14 cellular contexts compared by ENCODE assay signal in genomic region chr22:46753360-46753759, GRCh38. TPM values are rescaled to one million over a fixed set of nuclear protein-coding genes. Genes with fewer than 3 reads are reported as not detected.
DNase-seq lines count a peak whose midpoint lies in the region; ATAC-seq, FAIRE-seq and TF ChIP-seq lines count a peak whose summit lies in the region.
"Had no signal": no experiment of that assay in that cellular context is flagged by ENCODE, and none has a peak within 500 bp of the region (broad histone marks: within the 10 kb centered on the region; RNA-seq: fewer than 3 reads in every experiment).

No MANE protein-coding gene starts in this region.

- H3K79me2 ChIP-seq in GM23248 (ENCODE audit: insufficient read depth) (no peaks in the 10 kb centered on the region), HepG2 (ENCODE audit: insufficient read depth, low read length) (no peaks in the 10 kb centered on the region)

- H3K36me3 ChIP-seq in GM23248 (ENCODE audit: low read depth) (no peaks in the 10 kb centered on the region), brain microvascular endothelial cell (replicated peaks) (no peaks in the 10 kb centered on the region), HepG2 (replicated peaks in 1 of 2; ENCODE audit: control insufficient read depth in 1 of 2, insufficient read depth in 2 of 2, low read length in 2 of 2) (no peaks in the 10 kb centered on the region), spleen (no peaks in the 10 kb centered on the region), Caco-2 (ENCODE audit: control insufficient read depth, insufficient read depth, low read length) (no peaks in the 10 kb centered on the region)

- no peak for TF ChIP-seq RAD21 in HepG2 (CRISPR knock-in tag; IDR thresholded peaks at IDR 0.05)

- no peak for ATAC-seq in HepG2

- H3K9me2 ChIP-seq in GM23248 (ENCODE audit: insufficient read depth), result no peaks in the 10 kb centered on the region

- WGBS in GM23248 (ENCODE audit: low coverage in 1 of 2, low lambda C conversion rate in 2 of 2, missing lambda C conversion rate in 2 of 2), 2 experiments, result 94 to 95% methylated on average over 8 of the region's 8 CpGs
- WGBS in HepG2 (ENCODE audit: low lambda C conversion rate), result 96% methylated on average over 7 of the region's 8 CpGs
- 86 to 93% (median 89%) methylated on average over 8 of the region's 8 CpGs for WGBS in spleen, 5 donors

- H3K9me3 ChIP-seq in GM23248 (ENCODE audit: low read depth) (no peaks in the 10 kb centered on the region), HepG2 (ENCODE audit: low read length) (peaks cover 8% of the 10 kb centered on the region), spleen (peaks cover 0 to 15% (median 13%) of the 10 kb centered on the region in 8 donors), Caco-2 (0 out of 2 replicates have a peak, but pooled peaks cover 8% of the 10 kb centered on the region)

- H2AFZ ChIP-seq in GM23248, result no peak overlapping the region
- no peak overlapping the region for H2AFZ ChIP-seq in HepG2 (ENCODE audit: low read length)

- no peak overlapping the region for H3K4me3 Mint-ChIP-seq in Caco-2 (ENCODE audit: unreplicated experiment)
- H3K4me3 Mint-ChIP-seq: activated T-cell treated with anti-CD3 and anti-CD28 coated beads, Interleukin-2, amount 50 U/mL, for 4 hours had no signal

- TF ChIP-seq EP300 in HepG2 (IDR thresholded peaks at IDR 0.05; ENCODE audit: low read depth in 2 of 2, low read length in 2 of 2) (no peak), HepG2 (CRISPR knock-in tag; IDR thresholded peaks at IDR 0.05; ENCODE audit: borderline replicate concordance) (no peak)

- H3K4me2 ChIP-seq in GM23248 (ENCODE audit: unreplicated experiment), result peak overlapping the region; percentile 77
- H3K4me2 ChIP-seq in HepG2 (ENCODE audit: low read depth, low read length), result peak overlapping the region; percentile 79

- H4K20me1 ChIP-seq in GM23248 (ENCODE audit: insufficient read depth), result no peaks in the 10 kb centered on the region
- H4K20me1 ChIP-seq in HepG2 (ENCODE audit: insufficient read depth, low read length), result no peaks in the 10 kb centered on the region

- H3F3A ChIP-seq in GM23248 (ENCODE audit: insufficient read depth), result peaks cover 21% of the 10 kb centered on the region

- POLR2A ChIA-PET in HepG2 (lab: Yijun Ruan, JAX), result interaction anchor here (1.2 to 3.1 kb wide), 9 partner anchors 9 to 63 kb away, joined by 4 to 42 read pairs (median 8); partner anchors contain the start of gene TBC1D22A
- POLR2A ChIA-PET in Caco-2 (lab: Charles Lee), result no interaction called here

- H3K36me3 Mint-ChIP-seq in Caco-2 (ENCODE audit: insufficient read depth, unreplicated experiment), result peaks cover under 1% of the 10 kb centered on the region
- H3K36me3 Mint-ChIP-seq: CD4-positive, alpha-beta memory T cell had no signal

- BruUV-seq in HepG2 (replicated peaks; lab: Mats Ljungman, UMichigan) (no TSS peak), Caco-2 (replicated peaks; lab: Mats Ljungman, UMichigan) (no TSS peak)

- H3K27ac Mint-ChIP-seq in Caco-2 (ENCODE audit: unreplicated experiment), result no peak overlapping the region

- H3K27me3 ChIP-seq in GM23248 (replicated peaks; ENCODE audit: insufficient read depth) (no peaks in the 10 kb centered on the region), brain microvascular endothelial cell (replicated peaks) (no peaks in the 10 kb centered on the region), HepG2 (ENCODE audit: control insufficient read depth in 1 of 2, insufficient read depth in 2 of 2, low read length in 2 of 2) (peaks cover under 1 to 6% of the 10 kb centered on the region in 2 experiments; a peak in 3 of 5 replicates), spleen (replicated peaks in 1 of 7) (no peaks in the 10 kb centered on the region), Caco-2 (replicated peaks; ENCODE audit: control insufficient read depth, insufficient read depth, low read length) (no peaks in the 10 kb centered on the region)

- TF ChIP-seq CTCF in brain microvascular endothelial cell (IDR thresholded peaks at IDR 0.05; ENCODE audit: low read depth, low read length, missing control alignments) (no peak), HepG2 (CRISPR knock-in tag; IDR thresholded peaks at IDR 0.05) (no peak), spleen (IDR thresholded peaks at IDR 0.05 in 8 of 11, conservative IDR thresholded peaks at IDR 0.05 in 3 of 11) (no peak), Caco-2 (IDR thresholded peaks at IDR 0.05; ENCODE audit: insufficient read depth in 1 of 2, low read depth in 1 of 2, low read length in 1 of 2, severe bottlenecking in 1 of 2, unreplicated experiment in 1 of 2) (no peak)

- H3K27me3 Mint-ChIP-seq in Caco-2 (ENCODE audit: insufficient read depth, unreplicated experiment), result no peaks in the 10 kb centered on the region
- H3K27me3 Mint-ChIP-seq: CD4-positive, alpha-beta memory T cell had no signal

- peaks cover 35% of the 10 kb centered on the region for H3K4me1 ChIP-seq in GM23248 (ENCODE audit: insufficient read depth)
- peaks cover 57% of the 10 kb centered on the region for H3K4me1 ChIP-seq in HepG2 (ENCODE audit: insufficient read depth, low read length)
- peaks cover 28 to 83% (median 62%) of the 10 kb centered on the region in 6 donors for H3K4me1 ChIP-seq in spleen
- peaks cover 18% of the 10 kb centered on the region for H3K4me1 ChIP-seq in Caco-2

- DNase-seq in GM23248 (no peak), brain microvascular endothelial cell (no peak), HepG2 (ENCODE audit: low spot score) (no peak), spleen (no peak), NCI-H226 (no peak), Caco-2 (no peak), amygdala (lab: John Stamatoyannopoulos, UW) (no peak)
- DNase-seq in stimulated activated CD4-positive, alpha-beta T cell treated with anti-CD3 and anti-CD28 coated beads, Interleukin-4, amount 100 ng/mL, for 4 hours, result no peak
- DNase-seq: activated CD4-positive, CD25-positive, alpha-beta regulatory T cell treated with anti-CD3 and anti-CD28 coated beads, Interleukin-2, amount 50 U/mL, for 72 hours; activated T-cell treated with anti-CD3 and anti-CD28 coated beads, Interleukin-2, amount 50 U/mL, for 4 hours; CD4-positive, alpha-beta memory T cell; NCI-H1105; NCI-H526 treated with DMSO at 0.1 percent for 48 hours had no signal

- peak overlapping the region; percentile 80 for H3K9ac ChIP-seq in GM23248
- H3K9ac ChIP-seq in HepG2 (ENCODE audit: insufficient read depth, low read depth, low read length), result peak overlapping the region; percentile 63

- in situ Hi-C loops in GM23248 (cut with MboI), result no loop called here
- in situ Hi-C loops in brain microvascular endothelial cell (cut with HindIII; ENCODE audit: low pct_ligation_motif_present, low sequenced_read_pairs), result no loop called here
- in situ Hi-C loops in HepG2 (cut with HindIII; ENCODE audit: extremely low pct_ligation_motif_present, low pct_unique_long_range_greater_than_20kb), result no loop called here

- H3K4me1 Mint-ChIP-seq in Caco-2 (ENCODE audit: low read depth, unreplicated experiment), result peaks cover 26% of the 10 kb centered on the region

- H3K27ac ChIP-seq in GM23248 (peak overlapping the region; percentile 98), brain microvascular endothelial cell (peak overlapping the region; percentile 95), HepG2 (ENCODE audit: extremely low read length, insufficient read depth, low read length) (peak overlapping the region; percentile 78), spleen (peak overlapping the region; percentile 36 to 95 (median 92))
- H3K27ac ChIP-seq: SK-N-MC had no signal

- intact Hi-C loops in HepG2 (cut with micrococcal nuclease; ENCODE audit: unreplicated experiment), result no loop called here
- intact Hi-C loops in spleen (cut with DNase I; ENCODE audit: low total_unique reads), result no loop called here
- intact Hi-C loops in Caco-2 (cut with micrococcal nuclease; ENCODE audit: unreplicated experiment), result no loop called here

- peaks cover 12% of the 10 kb centered on the region for H3K9me3 Mint-ChIP-seq in Caco-2 (ENCODE audit: unreplicated experiment)

- TF ChIP-seq POLR2A in HepG2 (IDR thresholded peaks at IDR 0.05; ENCODE audit: insufficient read depth in 1 of 2, low read depth in 2 of 2, low read length in 2 of 2) (no peak), spleen (IDR thresholded peaks at IDR 0.05) (no peak)

- FAIRE-seq in HepG2 (lab: Jason Lieb, UNC), result no peak

- CTCF ChIA-PET in HepG2 (lab: Yijun Ruan, JAX; ENCODE audit: low intra/inter-chr PET ratio, low total read pairs) (no interaction called here), Caco-2 (lab: Charles Lee) (no interaction called here)

- H3K4me3 ChIP-seq in GM23248, result no peak overlapping the region
- no peak overlapping the region for H3K4me3 ChIP-seq in brain microvascular endothelial cell (ENCODE audit: low read depth, low read length)
- peak overlapping the region in 1 of 3 experiments; percentile 51; a peak in 1 of 6 replicates for H3K4me3 ChIP-seq in HepG2 (replicated peaks in 1 of 3; ENCODE audit: insufficient read depth in 1 of 3, low read depth in 2 of 3, low read length in 3 of 3)
- peak overlapping the region in 1 of 8 donors; percentile 53 for H3K4me3 ChIP-seq in spleen
- H3K4me3 ChIP-seq in Caco-2 (ENCODE audit: low read depth, low read length), result no peak overlapping the region
- H3K4me3 ChIP-seq: SK-N-MC had no signal

RNA-seq across cellular contexts. Expression of gene TBC1D22A, which starts 9.1 kb away (rescaled TPM):
- total RNA-seq in GM23248 (2014; rRNA removed; shearing (Covaris generic)), result 12.3 and 13.3 TPM in 2 replicates
- polyA plus RNA-seq in GM23248 (2016; fragmentation: Nextera tagmentation; extraction: Ambion mirVana), result 16.9 and 17.9 TPM in 2 replicates
- total RNA-seq in HepG2 (2016; rRNA removed; fragmentation: Illumina TruSeq; extraction: Trizol), result 17.3 and 17.6 TPM in 2 replicates
- 13.6 and 13.8 TPM in 2 replicates for total RNA-seq in HepG2 (2016; cell fraction: cytosol; rRNA removed; fragmentation: Illumina TruSeq; extraction: Trizol; ENCODE audit: low read depth)
- 14.5 and 18.0 TPM in 2 replicates for total RNA-seq in HepG2 (2016; cell fraction: insoluble cytoplasmic fraction; rRNA removed; fragmentation: Illumina TruSeq; extraction: Trizol)
- 15.2 and 19.7 TPM in 2 replicates for total RNA-seq in HepG2 (2016; cell fraction: membrane; rRNA removed; fragmentation: Illumina TruSeq; extraction: Trizol)
- 11.0 and 13.2 TPM in 2 replicates for total RNA-seq in HepG2 (2016; cell fraction: nucleus; rRNA removed; fragmentation: Illumina TruSeq; extraction: Trizol)
- polyA plus RNA-seq in HepG2 (2011; rRNA removed), result 17.5 and 18.0 TPM in 2 replicates
- polyA plus RNA-seq in HepG2 (2011; cell fraction: cytosol; rRNA removed), result 16.4 and 18.2 TPM in 2 replicates
- polyA plus RNA-seq in HepG2 (2011; cell fraction: nucleus; rRNA removed), result 14.2 and 18.7 TPM in 2 replicates
- 12.4 and 15.2 TPM in 2 replicates for polyA plus RNA-seq in HepG2 (2012)
- polyA plus RNA-seq in HepG2 (2016; cell fraction: cytosol; fragmentation: Illumina TruSeq; extraction: Trizol; ENCODE audit: low read depth), result 7.7 and 9.5 TPM in 2 replicates
- 17.3 and 21.6 TPM in 2 replicates for polyA plus RNA-seq in HepG2 (2016; cell fraction: insoluble cytoplasmic fraction; fragmentation: Illumina TruSeq; extraction: Trizol; ENCODE audit: low read depth)
- 14.3 and 16.8 TPM in 2 replicates for polyA plus RNA-seq in HepG2 (2016; cell fraction: membrane; fragmentation: Illumina TruSeq; extraction: Trizol; ENCODE audit: low read depth)
- 13.4 and 13.5 TPM in 2 replicates for polyA plus RNA-seq in HepG2 (2016; cell fraction: nucleus; fragmentation: Illumina TruSeq; extraction: Trizol; ENCODE audit: insufficient read depth, low read depth)
- polyA minus RNA-seq in HepG2 (2011; rRNA and poly(A)+ RNA removed; ENCODE audit: low replicate concordance), result 14.2 and 23.5 TPM in 2 replicates
- polyA minus RNA-seq in HepG2 (2011; cell fraction: cytosol; rRNA and poly(A)+ RNA removed), result 11.9 and 12.0 TPM in 2 replicates
- polyA minus RNA-seq in HepG2 (2011; cell fraction: nucleus; rRNA and poly(A)+ RNA removed), result 21.5 and 22.0 TPM in 2 replicates
- total RNA-seq in spleen, result 10 to 100 TPM; 40.1 to 66.9 (median 54.8) TPM
- polyA plus RNA-seq in spleen, result 10 to 100 TPM; 17.2 to 34.0 (median 25.9) TPM
- 26.7 and 32.6 TPM in 2 replicates for total RNA-seq in Caco-2 (2022)

RNA-seq across cellular contexts. Expression of gene CERK, which starts 15.3 kb away (rescaled TPM):
- 45.1 and 45.4 TPM in 2 replicates for total RNA-seq in GM23248 (2014; rRNA removed; shearing (Covaris generic))
- polyA plus RNA-seq in GM23248 (2016; fragmentation: Nextera tagmentation; extraction: Ambion mirVana), result 24.3 and 25.3 TPM in 2 replicates
- total RNA-seq in HepG2 (2016; rRNA removed; fragmentation: Illumina TruSeq; extraction: Trizol), result 40.3 and 41.8 TPM in 2 replicates
- 33.8 and 34.8 TPM in 2 replicates for total RNA-seq in HepG2 (2016; cell fraction: cytosol; rRNA removed; fragmentation: Illumina TruSeq; extraction: Trizol; ENCODE audit: low read depth)
- 36.2 and 38.6 TPM in 2 replicates for total RNA-seq in HepG2 (2016; cell fraction: insoluble cytoplasmic fraction; rRNA removed; fragmentation: Illumina TruSeq; extraction: Trizol)
- total RNA-seq in HepG2 (2016; cell fraction: membrane; rRNA removed; fragmentation: Illumina TruSeq; extraction: Trizol), result 63.0 and 65.4 TPM in 2 replicates
- total RNA-seq in HepG2 (2016; cell fraction: nucleus; rRNA removed; fragmentation: Illumina TruSeq; extraction: Trizol), result 26.0 and 34.7 TPM in 2 replicates
- polyA plus RNA-seq in HepG2 (2011; rRNA removed), result 41.9 and 49.5 TPM in 2 replicates
- 38.6 and 42.2 TPM in 2 replicates for polyA plus RNA-seq in HepG2 (2011; cell fraction: cytosol; rRNA removed)
- polyA plus RNA-seq in HepG2 (2011; cell fraction: nucleus; rRNA removed), result 42.7 and 45.1 TPM in 2 replicates
- polyA plus RNA-seq in HepG2 (2012), result 38.6 and 44.4 TPM in 2 replicates
- 31.4 and 34.6 TPM in 2 replicates for polyA plus RNA-seq in HepG2 (2016; cell fraction: cytosol; fragmentation: Illumina TruSeq; extraction: Trizol; ENCODE audit: low read depth)
- 32.4 and 37.2 TPM in 2 replicates for polyA plus RNA-seq in HepG2 (2016; cell fraction: insoluble cytoplasmic fraction; fragmentation: Illumina TruSeq; extraction: Trizol; ENCODE audit: low read depth)
- polyA plus RNA-seq in HepG2 (2016; cell fraction: membrane; fragmentation: Illumina TruSeq; extraction: Trizol; ENCODE audit: low read depth), result 47.9 and 48.5 TPM in 2 replicates
- 42.2 and 46.3 TPM in 2 replicates for polyA plus RNA-seq in HepG2 (2016; cell fraction: nucleus; fragmentation: Illumina TruSeq; extraction: Trizol; ENCODE audit: insufficient read depth, low read depth)
- polyA minus RNA-seq in HepG2 (2011; rRNA and poly(A)+ RNA removed; ENCODE audit: low replicate concordance), result 29.1 and 59.9 TPM in 2 replicates
- polyA minus RNA-seq in HepG2 (2011; cell fraction: cytosol; rRNA and poly(A)+ RNA removed), result 26.6 and 33.8 TPM in 2 replicates
- polyA minus RNA-seq in HepG2 (2011; cell fraction: nucleus; rRNA and poly(A)+ RNA removed), result 39.4 and 41.5 TPM in 2 replicates
- total RNA-seq in spleen, result 10 to 100 TPM; 31.3 to 47.1 (median 40.6) TPM
- 10 to 100 TPM; 13.7 to 17.1 (median 14.5) TPM for polyA plus RNA-seq in spleen
- 35.0 and 37.6 TPM in 2 replicates for total RNA-seq in Caco-2 (2022)
